In genomic region chr16:81042821-81043220, GRCh38 we compare ENCODE assay signal across 20 cellular contexts. TPM values are rescaled to one million over a fixed set of nuclear protein-coding genes. Genes with fewer than 3 reads are reported as not detected.
DNase-seq lines count a peak whose midpoint lies in the region; ATAC-seq, FAIRE-seq and TF ChIP-seq lines count a peak whose summit lies in the region.
"Had no signal": no experiment of that assay in that cellular context is flagged by ENCODE, and none has a peak within 500 bp of the region (broad histone marks: within the 10 kb centered on the region; RNA-seq: fewer than 3 reads in every experiment).

No MANE protein-coding gene starts in this region.

- H4K20me1 ChIP-seq in K562 (replicated peaks; ENCODE audit: control insufficient read depth, insufficient read depth, low read length): no peaks in the 10 kb centered on the region

- H3K27me3 ChIP-seq in K562 (ENCODE audit: control insufficient read depth in 2 of 2, insufficient read depth in 2 of 2, low read length in 2 of 2): no peaks in the 10 kb centered on the region
- H3K27me3 ChIP-seq: BE2C had no signal

- H2AFZ ChIP-seq in K562 (ENCODE audit: low read depth, low read length): no peak overlapping the region
- H2AFZ ChIP-seq: GM23248 had no signal

- no peak overlapping the region for H3K27ac ChIP-seq in K562 (ENCODE audit: extremely low read depth, low read depth, low read length)
- H3K27ac ChIP-seq: GM23248 had no signal

- in situ Hi-C loops in K562 (cut with MboI): no loop called here

- H3K9me1 ChIP-seq in K562 (ENCODE audit: control insufficient read depth, insufficient read depth, low read length): no peaks in the 10 kb centered on the region

- POLR2A ChIA-PET in K562 (lab: Yijun Ruan, JAX): interaction anchor here (0.6 to 1.0 kb wide), 2 partner anchors 10 kb away, joined by 3 read pairs; no protein-coding TSS in a partner anchor

- intact Hi-C loops in K562 (cut with micrococcal nuclease): no loop called here

- no peaks in the 10 kb centered on the region for H3K9me3 Mint-ChIP-seq in activated naive CD8-positive, alpha-beta T cell treated with anti-CD3 and anti-CD28 coated beads, Interleukin-2, amount 50 U/mL, for 24 hours
- no peaks in the 10 kb centered on the region for H3K9me3 Mint-ChIP-seq in activated naive CD8-positive, alpha-beta T cell treated with anti-CD3 and anti-CD28 coated beads for 36 hours
- H3K9me3 Mint-ChIP-seq in neural crest cell: no peaks in the 10 kb centered on the region
- H3K9me3 Mint-ChIP-seq: CD8-positive, alpha-beta memory T cell had no signal

- ATAC-seq in activated naive CD8-positive, alpha-beta T cell treated with anti-CD3 and anti-CD28 coated beads, Interleukin-2, amount 50 U/mL, for 24 hours: no peak
- no peak for ATAC-seq in K562

- no peak for TF ChIP-seq CTCF in K562 (IDR thresholded peaks at IDR 0.05 in 2 of 3, conservative IDR thresholded peaks at IDR 0.05 in 1 of 3; ENCODE audit: insufficient read depth in 2 of 3, low read depth in 1 of 3, low read length in 3 of 3)
- TF ChIP-seq CTCF in neural crest cell (conservative IDR thresholded peaks at IDR 0.05): no peak

- H3K9me3 ChIP-seq in K562 (replicated peaks; ENCODE audit: control insufficient read depth, insufficient read depth, low read depth, low read length): peaks cover under 1% of the 10 kb centered on the region; the same call in 1 of the 2 replicates
- H3K9me3 ChIP-seq: BE2C, HAP-1 had no signal

- CTCF ChIA-PET in K562 (lab: Yijun Ruan, JAX; ENCODE audit: low intra/inter-chr PET ratio): no interaction called here

- TF ChIP-seq POLR2A in K562 (conservative IDR thresholded peaks at IDR 0.05): no peak

- H3K4me2 ChIP-seq in K562 (ENCODE audit: insufficient read depth, low read length): no peak overlapping the region

- H3K9ac ChIP-seq in K562 (ENCODE audit: insufficient read depth in 1 of 2, low read depth in 2 of 2, low read length in 2 of 2): no peak overlapping the region
- H3K9ac ChIP-seq: GM23248 had no signal

- no peaks in the 10 kb centered on the region for H3K27me3 Mint-ChIP-seq in activated naive CD8-positive, alpha-beta T cell treated with anti-CD3 and anti-CD28 coated beads, Interleukin-2, amount 50 U/mL, for 24 hours
- H3K27me3 Mint-ChIP-seq in activated naive CD8-positive, alpha-beta T cell treated with anti-CD3 and anti-CD28 coated beads for 36 hours: no peaks in the 10 kb centered on the region
- H3K27me3 Mint-ChIP-seq in neural crest cell (ENCODE audit: low read depth): no peaks in the 10 kb centered on the region
- H3K27me3 Mint-ChIP-seq: CD4-positive, CD25-positive, alpha-beta regulatory T cell; CD8-positive, alpha-beta memory T cell had no signal

- WGBS in K562 (ENCODE audit: insufficient coverage, low coverage, missing lambda C conversion rate): 86% methylated on average over 2 of the region's 2 CpGs

- H3K36me3 ChIP-seq in K562 (ENCODE audit: control insufficient read depth, insufficient read depth, low read length): peaks cover 74% of the 10 kb centered on the region

- H3K4me1 Mint-ChIP-seq in activated naive CD8-positive, alpha-beta T cell treated with anti-CD3 and anti-CD28 coated beads, Interleukin-2, amount 50 U/mL, for 24 hours: peaks cover 8% of the 10 kb centered on the region
- H3K4me1 Mint-ChIP-seq in activated naive CD8-positive, alpha-beta T cell treated with anti-CD3 and anti-CD28 coated beads for 36 hours: peaks cover 12% of the 10 kb centered on the region
- peaks cover 21% of the 10 kb centered on the region for H3K4me1 Mint-ChIP-seq in neural crest cell

- no peak for TF ChIP-seq RAD21 in K562 (CRISPR knock-in tag; conservative IDR thresholded peaks at IDR 0.05 in 1 of 2, IDR thresholded peaks at IDR 0.05 in 1 of 2)

- peaks cover 39% of the 10 kb centered on the region for H3K36me3 Mint-ChIP-seq in activated naive CD8-positive, alpha-beta T cell treated with anti-CD3 and anti-CD28 coated beads, Interleukin-2, amount 50 U/mL, for 24 hours (ENCODE audit: low read depth)
- H3K36me3 Mint-ChIP-seq in activated naive CD8-positive, alpha-beta T cell treated with anti-CD3 and anti-CD28 coated beads for 36 hours: peaks cover 14% of the 10 kb centered on the region
- peaks cover 44% of the 10 kb centered on the region for H3K36me3 Mint-ChIP-seq in neural crest cell (ENCODE audit: low read depth)

- DNase-seq in activated naive CD8-positive, alpha-beta T cell treated with anti-CD3 and anti-CD28 coated beads, Interleukin-2, amount 50 U/mL, for 24 hours: no peak
- DNase-seq in activated naive CD8-positive, alpha-beta T cell treated with anti-CD3 and anti-CD28 coated beads for 36 hours: no peak
- DNase-seq in K562 (ENCODE audit: extremely low read depth in 1 of 4, low spot score in 3 of 4) (no peak), neural crest cell (ENCODE audit: low read depth, low spot score) (no peak), SK-N-DZ (ENCODE audit: low spot score) (no peak)
- DNase-seq: ACHN; BE2C; C1 segment of cervical spinal cord; CD4-positive, CD25-positive, alpha-beta regulatory T cell; CD8-positive, alpha-beta memory T cell; COR-L47; DMS 273 treated with DMSO at 0.1 percent for 48 hours; DMS53; DND-41; GM23248 had no signal

- H3K27ac Mint-ChIP-seq in activated naive CD8-positive, alpha-beta T cell treated with anti-CD3 and anti-CD28 coated beads, Interleukin-2, amount 50 U/mL, for 24 hours: peak overlapping the region; percentile 37
- no peak overlapping the region for H3K27ac Mint-ChIP-seq in activated naive CD8-positive, alpha-beta T cell treated with anti-CD3 and anti-CD28 coated beads for 36 hours
- H3K27ac Mint-ChIP-seq in neural crest cell (ENCODE audit: unreplicated experiment): no peak overlapping the region

- no peaks in the 10 kb centered on the region; a peak in 1 of 5 replicates for H3K4me1 ChIP-seq in K562 (replicated peaks in 1 of 2; ENCODE audit: control insufficient read depth in 2 of 2, insufficient read depth in 2 of 2, low read length in 2 of 2)
- H3K4me1 ChIP-seq: BE2C had no signal

- TF ChIP-seq EP300 in K562 (IDR thresholded peaks at IDR 0.05; ENCODE audit: low read length): no peak

- FAIRE-seq in K562 (lab: Jason Lieb, UNC): no peak
- FAIRE-seq: A204.1, G401.6, GM12892, GM18507 had no signal

- BruUV-seq in K562 (replicated peaks; lab: Mats Ljungman, UMichigan): no TSS peak

- H3K4me3 Mint-ChIP-seq in activated naive CD8-positive, alpha-beta T cell treated with anti-CD3 and anti-CD28 coated beads, Interleukin-2, amount 50 U/mL, for 24 hours: no peak overlapping the region
- H3K4me3 Mint-ChIP-seq in activated naive CD8-positive, alpha-beta T cell treated with anti-CD3 and anti-CD28 coated beads for 36 hours: no peak overlapping the region
- peak overlapping the region; percentile 18 for H3K4me3 Mint-ChIP-seq in neural crest cell
- H3K4me3 Mint-ChIP-seq: CD8-positive, alpha-beta memory T cell had no signal

- peaks cover 10% of the 10 kb centered on the region for H3K79me2 ChIP-seq in K562 (ENCODE audit: control insufficient read depth, insufficient read depth, low read length)

- H3K4me3 ChIP-seq in K562: no peak overlapping the region
- H3K4me3 ChIP-seq: GM23248, HAP-1 had no signal

RNA-seq across cellular contexts. Expression of gene ATMIN, which starts 7.2 kb away (rescaled TPM):
- 10 to 100 TPM; 24.5 to 27.7 TPM for total RNA-seq in activated naive CD8-positive, alpha-beta T cell treated with anti-CD3 and anti-CD28 coated beads for 36 hours
- total RNA-seq in K562 (2011; cell fraction: chromatin; rRNA removed; ENCODE audit: low replicate concordance): 22.3 and 56.7 TPM in 2 replicates
- 18.6 and 19.5 TPM in 2 replicates for total RNA-seq in K562 (2011; cell fraction: nucleolus; rRNA removed)
- total RNA-seq in K562 (2011; cell fraction: nucleoplasm; rRNA removed): 27.1 and 32.0 TPM in 2 replicates
- 16.5 and 20.5 TPM in 2 replicates for total RNA-seq in K562 (2014; rRNA removed)
- 35.3 and 38.8 TPM in 2 replicates for total RNA-seq in K562 (2014; rRNA removed; fragmentation: Illumina TruSeq; extraction: Trizol)
- total RNA-seq in K562 (2015; rRNA removed; fragmentation: Illumina TruSeq; extraction: Trizol): 39.4 and 40.9 TPM in 2 replicates
- total RNA-seq in K562 (2021): 22.5 and 23.4 TPM in 2 replicates
- 21.3 and 29.2 TPM in 2 replicates for polyA plus RNA-seq in K562 (2011; rRNA removed)
- polyA plus RNA-seq in K562 (2011; cell fraction: cytosol; rRNA removed): 12.2 and 16.4 TPM in 2 replicates
- polyA plus RNA-seq in K562 (2011; cell fraction: nucleus; rRNA removed): 16.4 and 17.0 TPM in 2 replicates
- 13.7 and 17.9 TPM in 2 replicates for polyA plus RNA-seq in K562 (2012)
- polyA plus RNA-seq in K562 (2014; fragmentation: Illumina TruSeq; extraction: Trizol): 28.1 and 31.3 TPM in 2 replicates
- polyA plus RNA-seq in K562 (2014; fragmentation: Nextera tagmentation; extraction: Ambion mirVana): 1 to 10 TPM; 6.7 to 7.8 TPM
- polyA plus RNA-seq in K562 (2014; rRNA removed): 15.3 and 19.3 TPM in 2 replicates
- 32.5 and 37.6 TPM in 2 replicates for polyA minus RNA-seq in K562 (2011; rRNA and poly(A)+ RNA removed)
- 8.8 and 16.4 TPM in 2 replicates for polyA minus RNA-seq in K562 (2011; cell fraction: cytosol; rRNA and poly(A)+ RNA removed)
- polyA minus RNA-seq in K562 (2011; cell fraction: nucleus; rRNA and poly(A)+ RNA removed): 13.1 and 24.1 TPM in 2 replicates
- 49.1 and 51.4 TPM in 2 replicates for total RNA-seq in neural crest cell
- polyA plus RNA-seq in SK-N-DZ (2014; cell fraction: cytosol; rRNA removed): 42.9 and 52.1 TPM in 2 replicates
- 28.6 and 29.2 TPM in 2 replicates for polyA plus RNA-seq in SK-N-DZ (2014; cell fraction: nucleus; rRNA removed)

RNA-seq across cellular contexts. Expression of gene C16orf46, which starts 34.2 kb away (rescaled TPM):
- total RNA-seq in activated naive CD8-positive, alpha-beta T cell treated with anti-CD3 and anti-CD28 coated beads for 36 hours: under 1 TPM; 0.36 to 0.39 TPM
- 1.1 and 1.4 TPM in 2 replicates for total RNA-seq in K562 (2011; cell fraction: chromatin; rRNA removed; ENCODE audit: low replicate concordance)
- 0.26 and 0.67 TPM in 2 replicates for total RNA-seq in K562 (2011; cell fraction: nucleolus; rRNA removed)
- total RNA-seq in K562 (2011; cell fraction: nucleoplasm; rRNA removed): 0.53 and 0.81 TPM in 2 replicates
- total RNA-seq in K562 (2014; rRNA removed) (0.54 TPM in 1 of 2 replicates, not detected in the other), K562 (2014; rRNA removed; fragmentation: Illumina TruSeq; extraction: Trizol) (0.19 TPM in 1 of 2 replicates, not detected in the other), K562 (2015; rRNA removed; fragmentation: Illumina TruSeq; extraction: Trizol) (0.23 and 0.33 TPM in 2 replicates), K562 (2021) (0.47 and 1.0 TPM in 2 replicates), neural crest cell (1.8 and 2.1 TPM in 2 replicates)
- polyA plus RNA-seq in K562 (2011; rRNA removed) (0.35 and 0.36 TPM in 2 replicates), K562 (2014; fragmentation: Illumina TruSeq; extraction: Trizol) (0.98 TPM in 1 of 2 replicates, not detected in the other), K562 (2014; fragmentation: Nextera tagmentation; extraction: Ambion mirVana) (under 1 TPM; 0.10 to 0.13 TPM), K562 (2014; rRNA removed) (0.52 and 1.7 TPM in 2 replicates)
- 0.62 and 0.63 TPM in 2 replicates for polyA plus RNA-seq in K562 (2011; cell fraction: cytosol; rRNA removed)
- 0.31 and 1.1 TPM in 2 replicates for polyA plus RNA-seq in K562 (2011; cell fraction: nucleus; rRNA removed)
- 0.98 and 1.7 TPM in 2 replicates for polyA plus RNA-seq in K562 (2012)
- 0.18 TPM in 1 of 2 replicates, not detected in the other for polyA minus RNA-seq in K562 (2011; rRNA and poly(A)+ RNA removed)
- polyA minus RNA-seq in K562 (2011; cell fraction: cytosol; rRNA and poly(A)+ RNA removed): not detected in 2 replicates
- polyA minus RNA-seq in K562 (2011; cell fraction: nucleus; rRNA and poly(A)+ RNA removed): not detected in 2 replicates
- 2.0 and 3.1 TPM in 2 replicates for polyA plus RNA-seq in SK-N-DZ (2014; cell fraction: cytosol; rRNA removed)
- 1.9 and 3.3 TPM in 2 replicates for polyA plus RNA-seq in SK-N-DZ (2014; cell fraction: nucleus; rRNA removed)
- total RNA-seq: CD4-positive, CD25-positive, alpha-beta regulatory T cell had no signal

RNA-seq across cellular contexts. Expression of gene CENPN, which starts 35.8 kb away (rescaled TPM):
- total RNA-seq in activated naive CD8-positive, alpha-beta T cell treated with anti-CD3 and anti-CD28 coated beads for 36 hours: 10 to 100 TPM; 62.5 to 70.3 TPM
- 44.6 and 60.6 TPM in 2 replicates for total RNA-seq in K562 (2011; cell fraction: chromatin; rRNA removed; ENCODE audit: low replicate concordance)
- 31.3 and 39.4 TPM in 2 replicates for total RNA-seq in K562 (2011; cell fraction: nucleolus; rRNA removed)
- 28.4 and 36.6 TPM in 2 replicates for total RNA-seq in K562 (2011; cell fraction: nucleoplasm; rRNA removed)
- total RNA-seq in K562 (2014; rRNA removed) (64.6 and 140 TPM in 2 replicates), K562 (2014; rRNA removed; fragmentation: Illumina TruSeq; extraction: Trizol) (161 and 186 TPM in 2 replicates), K562 (2015; rRNA removed; fragmentation: Illumina TruSeq; extraction: Trizol) (103 and 106 TPM in 2 replicates), K562 (2021) (87.6 and 92.3 TPM in 2 replicates), neural crest cell (66.3 TPM in 2 replicates)
- polyA plus RNA-seq in K562 (2011; rRNA removed) (95.8 and 123 TPM in 2 replicates), K562 (2014; fragmentation: Illumina TruSeq; extraction: Trizol) (140 and 158 TPM in 2 replicates), K562 (2014; fragmentation: Nextera tagmentation; extraction: Ambion mirVana) (100 to 1,000 TPM; 343 to 384 TPM), K562 (2014; rRNA removed) (209 and 279 TPM in 2 replicates)
- 36.0 and 53.1 TPM in 2 replicates for polyA plus RNA-seq in K562 (2011; cell fraction: cytosol; rRNA removed)
- polyA plus RNA-seq in K562 (2011; cell fraction: nucleus; rRNA removed): 27.2 and 47.1 TPM in 2 replicates
- 92.4 and 304 TPM in 2 replicates for polyA plus RNA-seq in K562 (2012)
- 92.7 and 93.9 TPM in 2 replicates for polyA minus RNA-seq in K562 (2011; rRNA and poly(A)+ RNA removed)
- polyA minus RNA-seq in K562 (2011; cell fraction: cytosol; rRNA and poly(A)+ RNA removed): 42.0 and 48.2 TPM in 2 replicates
- 28.3 and 30.8 TPM in 2 replicates for polyA minus RNA-seq in K562 (2011; cell fraction: nucleus; rRNA and poly(A)+ RNA removed)
- polyA plus RNA-seq in SK-N-DZ (2014; cell fraction: cytosol; rRNA removed): 90.7 and 101 TPM in 2 replicates
- polyA plus RNA-seq in SK-N-DZ (2014; cell fraction: nucleus; rRNA removed): 50.9 and 54.8 TPM in 2 replicates

RNA-seq across cellular contexts. Expression of gene CMC2, which starts 36.1 kb away (rescaled TPM):
- 100 to 1,000 TPM; 126 to 131 TPM for total RNA-seq in activated naive CD8-positive, alpha-beta T cell treated with anti-CD3 and anti-CD28 coated beads for 36 hours
- 47.9 and 97.0 TPM in 2 replicates for total RNA-seq in K562 (2011; cell fraction: chromatin; rRNA removed; ENCODE audit: low replicate concordance)
- total RNA-seq in K562 (2011; cell fraction: nucleolus; rRNA removed): 47.9 and 67.9 TPM in 2 replicates
- total RNA-seq in K562 (2011; cell fraction: nucleoplasm; rRNA removed): 50.2 and 70.3 TPM in 2 replicates
- total RNA-seq in K562 (2014; rRNA removed): 122 and 192 TPM in 2 replicates
- total RNA-seq in K562 (2014; rRNA removed; fragmentation: Illumina TruSeq; extraction: Trizol): 144 and 165 TPM in 2 replicates
- total RNA-seq in K562 (2015; rRNA removed; fragmentation: Illumina TruSeq; extraction: Trizol): 124 and 143 TPM in 2 replicates
- total RNA-seq in K562 (2021): 166 and 189 TPM in 2 replicates
- 224 and 304 TPM in 2 replicates for polyA plus RNA-seq in K562 (2011; rRNA removed)
- polyA plus RNA-seq in K562 (2011; cell fraction: cytosol; rRNA removed): 185 and 294 TPM in 2 replicates
- polyA plus RNA-seq in K562 (2011; cell fraction: nucleus; rRNA removed): 100 and 142 TPM in 2 replicates
- polyA plus RNA-seq in K562 (2012): 144 and 242 TPM in 2 replicates
- polyA plus RNA-seq in K562 (2014; fragmentation: Illumina TruSeq; extraction: Trizol): 172 and 255 TPM in 2 replicates
- polyA plus RNA-seq in K562 (2014; fragmentation: Nextera tagmentation; extraction: Ambion mirVana): 100 to 1,000 TPM; 434 to 501 TPM
- polyA plus RNA-seq in K562 (2014; rRNA removed): 230 and 250 TPM in 2 replicates
- polyA minus RNA-seq in K562 (2011; rRNA and poly(A)+ RNA removed): 73.7 and 81.3 TPM in 2 replicates
- 37.5 and 45.1 TPM in 2 replicates for polyA minus RNA-seq in K562 (2011; cell fraction: cytosol; rRNA and poly(A)+ RNA removed)
- 59.8 and 62.9 TPM in 2 replicates for polyA minus RNA-seq in K562 (2011; cell fraction: nucleus; rRNA and poly(A)+ RNA removed)
- total RNA-seq in neural crest cell: 75.0 and 87.6 TPM in 2 replicates
- 182 and 271 TPM in 2 replicates for polyA plus RNA-seq in SK-N-DZ (2014; cell fraction: cytosol; rRNA removed)
- 107 and 121 TPM in 2 replicates for polyA plus RNA-seq in SK-N-DZ (2014; cell fraction: nucleus; rRNA removed)

RNA-seq across cellular contexts. Expression of gene GCSH, which starts 53.4 kb away (rescaled TPM):
- total RNA-seq in activated naive CD8-positive, alpha-beta T cell treated with anti-CD3 and anti-CD28 coated beads for 36 hours: 10 to 100 TPM; 31.7 to 33.6 TPM
- 13.7 and 40.7 TPM in 2 replicates for total RNA-seq in K562 (2011; cell fraction: chromatin; rRNA removed; ENCODE audit: low replicate concordance)
- 12.3 and 14.3 TPM in 2 replicates for total RNA-seq in K562 (2011; cell fraction: nucleolus; rRNA removed)
- 27.1 and 44.8 TPM in 2 replicates for total RNA-seq in K562 (2011; cell fraction: nucleoplasm; rRNA removed)
- total RNA-seq in K562 (2014; rRNA removed) (61.0 and 69.3 TPM in 2 replicates), K562 (2014; rRNA removed; fragmentation: Illumina TruSeq; extraction: Trizol) (121 and 129 TPM in 2 replicates), K562 (2015; rRNA removed; fragmentation: Illumina TruSeq; extraction: Trizol) (108 and 119 TPM in 2 replicates), K562 (2021) (89.0 and 89.7 TPM in 2 replicates), neural crest cell (79.2 and 87.0 TPM in 2 replicates)
- polyA plus RNA-seq in K562 (2011; rRNA removed) (33.2 and 61.1 TPM in 2 replicates), K562 (2014; fragmentation: Illumina TruSeq; extraction: Trizol) (94.4 and 109 TPM in 2 replicates), K562 (2014; fragmentation: Nextera tagmentation; extraction: Ambion mirVana) (10 to 100 TPM; 35.0 to 35.2 TPM), K562 (2014; rRNA removed) (115 TPM in 2 replicates)
- 17.5 and 17.8 TPM in 2 replicates for polyA plus RNA-seq in K562 (2011; cell fraction: cytosol; rRNA removed)
- 11.1 and 13.3 TPM in 2 replicates for polyA plus RNA-seq in K562 (2011; cell fraction: nucleus; rRNA removed)
- polyA plus RNA-seq in K562 (2012): 42.4 and 83.6 TPM in 2 replicates
- 18.0 and 18.4 TPM in 2 replicates for polyA minus RNA-seq in K562 (2011; rRNA and poly(A)+ RNA removed)
- 19.1 and 20.1 TPM in 2 replicates for polyA minus RNA-seq in K562 (2011; cell fraction: cytosol; rRNA and poly(A)+ RNA removed)
- polyA minus RNA-seq in K562 (2011; cell fraction: nucleus; rRNA and poly(A)+ RNA removed): 8.9 and 13.0 TPM in 2 replicates
- 118 and 123 TPM in 2 replicates for polyA plus RNA-seq in SK-N-DZ (2014; cell fraction: cytosol; rRNA removed)
- polyA plus RNA-seq in SK-N-DZ (2014; cell fraction: nucleus; rRNA removed): 85.3 and 115 TPM in 2 replicates
